In the genomic region with DNA sequence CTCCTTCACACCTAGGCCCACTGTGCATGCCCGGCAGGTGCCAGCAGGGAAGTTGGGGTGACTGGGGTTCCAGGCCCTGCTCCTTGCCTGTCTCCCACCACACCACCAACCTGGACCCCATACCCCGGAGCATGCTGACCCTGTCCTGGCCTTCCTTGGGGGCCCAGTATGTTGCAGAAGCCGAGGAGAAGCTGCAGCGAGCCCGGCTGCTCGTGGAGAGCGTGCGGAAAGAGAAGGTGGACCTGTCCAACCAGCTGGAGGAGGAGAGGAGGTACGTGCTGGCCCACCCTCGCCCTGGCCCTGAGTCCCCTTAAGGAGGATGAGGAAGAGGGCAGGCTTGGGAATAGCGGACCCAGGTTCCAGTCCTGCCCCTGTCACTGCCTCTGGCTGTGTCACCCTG, we compare ENCODE assay signal across 30 cellular contexts.
"Had no signal": no experiment of that assay in that cellular context is flagged by ENCODE, and none has a peak within 500 bp of the region (broad histone marks: within the 10 kb centered on the region; RNA-seq: fewer than 3 reads in every experiment).

No MANE protein-coding gene starts in this region.

- H3K9me3 ChIP-seq: adrenal gland, body of pancreas, colonic mucosa had no signal

- ATAC-seq: activated CD4-positive, alpha-beta T cell treated with anti-CD3 and anti-CD28 coated beads for 36 hours; activated CD4-positive, CD25-positive, alpha-beta regulatory T cell treated with anti-CD3 and anti-CD28 coated beads, Interleukin-2, amount 50 U/mL, for 24 hours; activated CD8-positive, alpha-beta memory T cell treated with anti-CD3 and anti-CD28 coated beads, Interleukin-2, amount 10 ng/mL, durations not matched to agents 7 days and 5 days; activated CD8-positive, alpha-beta T cell treated with anti-CD3 and anti-CD28 coated beads, Interleukin-2, amount 10 ng/mL, durations not matched to agents 7 days and 5 days; activated naive CD8-positive, alpha-beta T cell treated with anti-CD3 and anti-CD28 coated beads, Interleukin-2, amount 50 U/mL, for 24 hours; body of pancreas; T-helper 17 cell had no signal

- H3K27me3 ChIP-seq: adrenal gland, body of pancreas, breast epithelium, cardiac muscle cell, colonic mucosa had no signal

- H3K4me1 ChIP-seq: adrenal gland, breast epithelium, colonic mucosa had no signal

- H3K36me3 ChIP-seq: breast epithelium, cardiac muscle cell, WERI-Rb-1 had no signal

- DNase-seq: activated B cell treated with CpG ODN at 0.5 μM for 24 hours; activated CD4-positive, alpha-beta memory T cell treated with anti-CD3 and anti-CD28 coated beads for 36 hours; activated CD4-positive, alpha-beta T cell treated with anti-CD3 and anti-CD28 coated beads for 36 hours; activated CD4-positive, alpha-beta T cell treated with anti-CD3 and anti-CD28 coated beads, Interleukin-2, amount 10 ng/mL, durations not matched to agents 24 days and 14 days; activated CD8-positive, alpha-beta memory T cell treated with anti-CD3 and anti-CD28 coated beads, Interleukin-2, amount 10 ng/mL, durations not matched to agents 7 days and 5 days; activated CD8-positive, alpha-beta memory T cell treated with anti-CD3 and anti-CD28 coated beads, Interleukin-2, amount 50 U/mL, for 4 hours; activated CD8-positive, alpha-beta T cell treated with anti-CD3 and anti-CD28 coated beads, Interleukin-2, amount 10 ng/mL, durations not matched to agents 7 days and 5 days; activated effector memory CD4-positive, alpha-beta T cell treated with anti-CD3 and anti-CD28 coated beads, Interleukin-2, amount 50 U/mL, for 16 hours; activated naive CD4-positive, alpha-beta T cell treated with anti-CD3 and anti-CD28 coated beads for 36 hours; activated naive CD8-positive, alpha-beta T cell treated with anti-CD3 and anti-CD28 coated beads for 36 hours; activated naive CD8-positive, alpha-beta T cell treated with anti-CD3 and anti-CD28 coated beads, Interleukin-2, amount 50 U/mL, for 24 hours; activated T-cell treated with anti-CD3 and anti-CD28 coated beads, Interleukin-2, amount 50 U/mL, for 1 hour; activated T-cell treated with anti-CD3 and anti-CD28 coated beads, Interleukin-2, amount 50 U/mL, for 48 hours; adrenal gland; amygdala; aorta; body of pancreas; central memory CD4-positive, alpha-beta T cell; cerebellar nuclear complex; colonic mucosa; effector CD8-positive, alpha-beta T cell; foreskin fibroblast; head of caudate nucleus; T-helper 17 cell; T1000; WERI-Rb-1 had no signal

- H3K27ac ChIP-seq: adrenal gland, body of pancreas, breast epithelium, cardiac muscle cell, colonic mucosa, epithelial cell of prostate, WERI-Rb-1 had no signal

- H3K4me3 ChIP-seq: adrenal gland, body of pancreas, breast epithelium, cardiac muscle cell, colonic mucosa had no signal
